8 cellular contexts compared by ENCODE assay signal in genomic region chr11:65315204-65315865, GRCh38. TPM values are rescaled to one million over a fixed set of nuclear protein-coding genes. Genes with fewer than 3 reads are reported as not detected.
DNase-seq lines count a peak whose midpoint lies in the region; ATAC-seq lines count a peak whose summit lies in the region.

No MANE protein-coding gene starts in this region.

- no peaks in the 10 kb centered on the region for H3K9me3 ChIP-seq in ES-I3 (ENCODE audit: control insufficient read depth, insufficient read depth, low read length)
- H3K9me3 ChIP-seq in NT2/D1 (ENCODE audit: insufficient read depth, low read length), result no peaks in the 10 kb centered on the region
- H3K9me3 ChIP-seq in endocrine pancreas (ENCODE audit: control insufficient read depth, low read length), result no peaks in the 10 kb centered on the region

- peak overlapping the region; percentile 96 for H3K4me3 ChIP-seq in NT2/D1 (ENCODE audit: insufficient read length, low read depth)
- no peak overlapping the region for H3K4me3 ChIP-seq in endocrine pancreas (ENCODE audit: control insufficient read depth, insufficient read depth, low read length)

- H3K27me3 ChIP-seq in NT2/D1 (ENCODE audit: insufficient read depth, insufficient read length) (peaks cover 15% of the 10 kb centered on the region), endocrine pancreas (ENCODE audit: control insufficient read depth, insufficient read depth, low read length) (no peaks in the 10 kb centered on the region)

- H3K36me3 ChIP-seq in ES-I3 (ENCODE audit: insufficient read depth, low read length), result no peaks in the 10 kb centered on the region
- H3K36me3 ChIP-seq in NT2/D1 (ENCODE audit: insufficient read depth, insufficient read length, low read length), result peaks cover 20% of the 10 kb centered on the region
- no peaks in the 10 kb centered on the region for H3K36me3 ChIP-seq in endocrine pancreas (ENCODE audit: control insufficient read depth, insufficient read depth, low read length)

- H3K9ac ChIP-seq in ES-I3 (ENCODE audit: low read depth, low read length) (peak overlapping the region; percentile 76), NT2/D1 (ENCODE audit: insufficient read length, low read depth) (peak overlapping the region; percentile 98), endocrine pancreas (ENCODE audit: control insufficient read depth, insufficient read depth, low read length) (peak overlapping the region; percentile 82)

- H3K4me1 ChIP-seq in ES-I3 (ENCODE audit: insufficient read depth, low read length), result peaks cover 24% of the 10 kb centered on the region; the same call in 1 of the 2 replicates
- H3K4me1 ChIP-seq in NT2/D1 (ENCODE audit: insufficient read depth, insufficient read length), result peaks cover 40% of the 10 kb centered on the region
- no peaks in the 10 kb centered on the region for H3K4me1 ChIP-seq in endocrine pancreas (ENCODE audit: control insufficient read depth, insufficient read depth, low read length)

- peak; percentile 85 for DNase-seq in NT2/D1 (ENCODE audit: low read depth, low spot score)
- DNase-seq in activated CD8-positive, alpha-beta memory T cell treated with anti-CD3 and anti-CD28 coated beads, Interleukin-2, amount 50 U/mL, for 24 hours (ENCODE audit: extremely low read depth), result peak; percentile 54
- peak; percentile 96 for DNase-seq in mesenteric fat pad (ENCODE audit: low spot score)
- peak; percentile 54 to 57 for DNase-seq in stimulated activated CD8-positive, alpha-beta memory T cell treated with anti-CD3 and anti-CD28 coated beads, Interleukin-15, amount 100 ng/mL, for 4 hours (ENCODE audit: low read depth in 2 of 2)

- peak; percentile 44 for ATAC-seq in HG03460 (IDR thresholded peaks at IDR 0.05; ENCODE audit: unreplicated experiment)
- ATAC-seq in HG02763 (IDR thresholded peaks at IDR 0.05; ENCODE audit: unreplicated experiment), result no peak

RNA-seq across cellular contexts. Expression of gene CDC42EP2, which starts 0.7 kb away (rescaled TPM):
- 88.4 TPM for total RNA-seq in mesenteric fat pad

RNA-seq across cellular contexts. Expression of gene DPF2, which starts 18.3 kb away (rescaled TPM):
- total RNA-seq in mesenteric fat pad, result 34.1 TPM

RNA-seq across cellular contexts. Expression of gene TIGD3, which starts 39.2 kb away (rescaled TPM):
- not detected for total RNA-seq in mesenteric fat pad

RNA-seq across cellular contexts. Expression of gene POLA2, which starts 53.6 kb away (rescaled TPM):
- 5.9 TPM for total RNA-seq in mesenteric fat pad
